ENCODE assay signal across 9 cellular contexts in the genomic region with DNA sequence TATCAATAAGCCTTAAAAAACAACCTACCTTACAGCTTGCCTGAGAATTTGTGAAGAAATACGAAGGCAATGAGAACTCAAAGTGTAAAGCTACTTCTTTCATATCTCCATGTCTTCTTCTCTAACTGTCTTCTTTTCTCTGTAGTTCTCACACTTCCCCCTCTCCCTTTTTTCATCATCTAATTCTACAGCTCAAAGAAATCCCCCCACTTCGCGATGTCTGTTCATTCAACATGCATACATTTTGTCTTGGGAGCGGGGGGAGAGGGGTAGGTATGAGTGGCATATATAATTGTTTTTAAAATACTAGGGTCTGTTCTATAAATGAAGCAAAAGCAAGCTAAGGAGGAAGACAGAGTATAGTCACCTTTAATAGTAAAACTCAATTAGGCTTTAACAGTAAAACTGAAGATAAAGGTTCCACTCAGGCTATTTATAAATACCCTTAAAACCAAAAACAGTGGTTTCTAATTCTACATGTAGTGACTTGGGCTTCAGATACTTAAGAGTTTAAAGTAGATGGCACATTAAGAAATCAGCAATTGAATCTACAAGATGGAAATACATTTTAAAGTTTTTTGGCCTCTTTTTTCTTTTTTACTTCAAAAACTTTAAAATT.
A peak's percentile ranks its signal among the peaks of the same experiment; 100 is the strongest.
DNase-seq lines count a peak whose midpoint lies in the region; ATAC-seq, FAIRE-seq and TF ChIP-seq lines count a peak whose summit lies in the region.
"Had no signal": no experiment of that assay in that cellular context is flagged by ENCODE, and none has a peak within 500 bp of the region (broad histone marks: within the 10 kb centered on the region; RNA-seq: fewer than 3 reads in every experiment).

No MANE protein-coding gene starts in this region.

- peaks cover 39% of the 10 kb centered on the region for H3K4me1 Mint-ChIP-seq in T-helper 17 cell

- H3K4me2 ChIP-seq in BLaER1: peak overlapping the region; percentile 64
- H3K4me2 ChIP-seq: KMS-11 had no signal

- FAIRE-seq in frontal cortex (lab: Jason Lieb, UNC): no peak

- peak; percentile 28 for ATAC-seq in GM19025 (IDR thresholded peaks at IDR 0.05; ENCODE audit: low read depth, unreplicated experiment)
- ATAC-seq in HG02943 (IDR thresholded peaks at IDR 0.05; ENCODE audit: low read depth, unreplicated experiment): peak; percentile 32
- peak; percentile 29 for ATAC-seq in T-helper 17 cell
- ATAC-seq in gastrocnemius medialis: no peak

- in situ Hi-C loops in gastrocnemius medialis (cut with MboI; ENCODE audit: low sequenced_read_pairs in 4 of 4): no loop called here

- H3K4me1 ChIP-seq in BLaER1: peaks cover 18% of the 10 kb centered on the region
- H3K4me1 ChIP-seq in gastrocnemius medialis: peaks cover 0 to 6% of the 10 kb centered on the region in 2 donors

- H3K4me3 Mint-ChIP-seq in T-helper 17 cell: peak overlapping the region; percentile 90

- H3K27ac ChIP-seq in BLaER1: peak overlapping the region; percentile 10; the same call in 1 of the 2 replicates
- H3K27ac ChIP-seq in gastrocnemius medialis: no peak overlapping the region
- H3K27ac ChIP-seq: KMS-11 had no signal

- no peak for TF ChIP-seq POLR2A in gastrocnemius medialis (IDR thresholded peaks at IDR 0.05)

- no peaks in the 10 kb centered on the region for H4K20me1 ChIP-seq in BLaER1

- H3K27ac Mint-ChIP-seq in T-helper 17 cell: peak overlapping the region; percentile 96

- TF ChIP-seq CTCF in gastrocnemius medialis (IDR thresholded peaks at IDR 0.05 in 4 of 5, conservative IDR thresholded peaks at IDR 0.05 in 1 of 5): no peak

- intact Hi-C loops in gastrocnemius medialis (cut with DNase I; ENCODE audit: low total_unique reads): no loop called here

- H3K9me3 ChIP-seq in BLaER1 (peaks cover 7% of the 10 kb centered on the region), T-helper 17 cell (ENCODE audit: control insufficient read depth, low read length, poor library complexity, severe bottlenecking) (no peaks in the 10 kb centered on the region), gastrocnemius medialis (no peaks in the 10 kb centered on the region)

- DNase-seq in T-helper 17 cell (no peak), NCI-H2171 treated with DMSO at 0.1 percent for 48 hours (lab: John Stamatoyannopoulos, UW) (no peak), frontal cortex (ENCODE audit: low spot score in 2 of 2) (no peak), D341Med (ENCODE audit: low spot score) (no peak), gastrocnemius medialis (no peak)

- H3K27me3 Mint-ChIP-seq in T-helper 17 cell: no peaks in the 10 kb centered on the region

- no peak overlapping the region for H3K4me3 ChIP-seq in BLaER1
- H3K4me3 ChIP-seq in gastrocnemius medialis: no peak overlapping the region

- no peaks in the 10 kb centered on the region for H3K27me3 ChIP-seq in BLaER1
- no peaks in the 10 kb centered on the region for H3K27me3 ChIP-seq in gastrocnemius medialis

- H3K36me3 Mint-ChIP-seq in T-helper 17 cell (ENCODE audit: low read depth): peaks cover 3% of the 10 kb centered on the region

- no peak overlapping the region for H3K9ac ChIP-seq in BLaER1
- H3K9ac ChIP-seq: KMS-11 had no signal

- H3K36me3 ChIP-seq in BLaER1: peaks cover 19% of the 10 kb centered on the region; the same call in 1 of the 2 replicates
- H3K36me3 ChIP-seq in gastrocnemius medialis: no peaks in the 10 kb centered on the region

Comparison
In these comparisons a context has a peak if more than half of its experiments do, and no peak if none do; other contexts are left out.
1. ATAC-seq: peak in GM19025 (single experiment), HG02943 (single experiment) and T-helper 17 cell (single experiment); none in gastrocnemius medialis (0 of 2).